12 cellular contexts compared by ENCODE assay signal in the genomic region with DNA sequence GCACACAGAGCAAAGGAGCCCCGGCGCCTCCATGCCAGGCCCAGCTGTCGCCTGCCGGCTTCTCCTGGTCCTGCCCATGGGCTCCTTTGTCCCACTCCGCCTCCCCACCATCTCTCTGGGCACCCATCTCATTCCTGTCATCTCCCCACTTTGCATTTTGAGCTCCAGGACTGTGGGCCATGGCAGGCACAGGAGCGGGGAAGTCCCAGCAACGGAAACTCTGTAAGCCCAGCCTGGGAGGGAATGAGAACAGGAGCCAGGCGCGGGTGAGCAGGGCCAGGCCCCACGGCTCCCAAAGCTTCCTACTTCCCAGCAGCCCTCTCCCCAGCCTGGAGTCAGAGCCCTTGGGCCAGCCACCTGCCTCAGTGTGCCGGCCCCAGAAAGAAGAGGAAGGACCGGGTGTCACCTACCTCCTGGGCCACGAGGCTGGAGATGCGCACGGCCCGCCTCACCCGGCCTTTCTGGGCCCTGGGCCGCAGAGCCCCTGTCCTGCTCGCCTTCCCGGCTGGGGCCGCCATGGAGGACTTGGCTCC. TPM values are rescaled to one million over a fixed set of nuclear protein-coding genes. Genes with fewer than 3 reads are reported as not detected.
DNase-seq lines count a peak whose midpoint lies in the region; ATAC-seq and TF ChIP-seq lines count a peak whose summit lies in the region.
"Had no signal": no experiment of that assay in that cellular context is flagged by ENCODE, and none has a peak within 500 bp of the region (broad histone marks: within the 10 kb centered on the region; RNA-seq: fewer than 3 reads in every experiment).

No MANE protein-coding gene starts in this region.

- no peaks in the 10 kb centered on the region for H3K9me3 ChIP-seq in left ventricle myocardium inferior (replicated peaks)
- no peaks in the 10 kb centered on the region for H3K9me3 ChIP-seq in prostate gland
- no peaks in the 10 kb centered on the region for H3K9me3 ChIP-seq in vagina

- TF ChIP-seq CTCF in left ventricle myocardium inferior (IDR thresholded peaks at IDR 0.05; ENCODE audit: borderline replicate concordance) (no peak), prostate gland (IDR thresholded peaks at IDR 0.05) (no peak), vagina (IDR thresholded peaks at IDR 0.05) (no peak)

- intact Hi-C loops in left ventricle myocardium inferior (cut with micrococcal nuclease) (no loop called here), prostate gland (cut with DNase I) (loop anchor here (5.0 kb wide), 1 partner anchor 53 kb away; no protein-coding TSS in a partner anchor), vagina (cut with DNase I) (no loop called here)

- 55% methylated on average over 19 of the region's 21 CpGs for WGBS in prostate gland

- peak overlapping the region; percentile 27 for H3K4me3 ChIP-seq in left ventricle myocardium inferior
- no peak overlapping the region for H3K4me3 ChIP-seq in prostate gland
- peak overlapping the region; percentile 17 to 33 for H3K4me3 ChIP-seq in vagina

- H3K27me3 ChIP-seq in left ventricle myocardium inferior (ENCODE audit: low read depth): peaks cover 69% of the 10 kb centered on the region
- H3K27me3 ChIP-seq in prostate gland (replicated peaks; ENCODE audit: insufficient read depth): no peaks in the 10 kb centered on the region
- no peaks in the 10 kb centered on the region for H3K27me3 ChIP-seq in vagina

- peak; percentile 79 for DNase-seq in DMS 273 (lab: John Stamatoyannopoulos, UW; ENCODE audit: unreplicated experiment)
- no peak for DNase-seq in DMS 273 treated with DMSO at 0.1 percent for 48 hours (lab: John Stamatoyannopoulos, UW)
- no peak for DNase-seq in left ventricle myocardium inferior
- no peak for DNase-seq in prostate gland (ENCODE audit: low spot score)
- no peak for DNase-seq in vagina (ENCODE audit: extremely low spot score in 2 of 2)
- DNase-seq in activated CD4-positive, alpha-beta T cell treated with anti-CD3 and anti-CD28 coated beads for 4 hours: no peak
- no peak for DNase-seq in middle frontal gyrus (ENCODE audit: extremely low spot score, low spot score)
- DNase-seq: activated T-cell treated with anti-CD3 and anti-CD28 coated beads, Interleukin-2, amount 50 U/mL, for 24 hours; effector memory CD4-positive, alpha-beta T cell; Karpas-422 had no signal

- TF ChIP-seq POLR2A in prostate gland (IDR thresholded peaks at IDR 0.05) (no peak), vagina (IDR thresholded peaks at IDR 0.05) (no peak)

- H3K27ac ChIP-seq in left ventricle myocardium inferior (replicated peaks) (peak overlapping the region; percentile 96), prostate gland (peak overlapping the region; percentile 56 to 66), vagina (peak overlapping the region; percentile 55)
- H3K27ac ChIP-seq: 22Rv1 had no signal

- H3K4me1 ChIP-seq in left ventricle myocardium inferior (peaks cover 74% of the 10 kb centered on the region), prostate gland (replicated peaks) (no peaks in the 10 kb centered on the region), vagina (peaks cover 10% of the 10 kb centered on the region)

- no peak for ATAC-seq in GM18873 (IDR thresholded peaks at IDR 0.05; ENCODE audit: low FRiP score, unreplicated experiment)

- H3K36me3 ChIP-seq in left ventricle myocardium inferior (peaks cover 12% of the 10 kb centered on the region), prostate gland (no peaks in the 10 kb centered on the region), vagina (no peaks in the 10 kb centered on the region)

RNA-seq across cellular contexts. Expression of a gene that starts 23.1 kb away (rescaled TPM):
- total RNA-seq in left ventricle myocardium inferior (94.1 TPM), prostate gland (100 to 1,000 TPM in 1 of 2 donors, 10 to 100 TPM in 1; 10.1 to 184 TPM), vagina (6.4 TPM)

RNA-seq across cellular contexts. Expression of a gene that starts 35.8 kb away (rescaled TPM):
- total RNA-seq in left ventricle myocardium inferior (12.6 TPM), prostate gland (10 to 100 TPM in 1 of 2 donors, 1 to 10 TPM in 1; 6.1 to 10.4 TPM), vagina (22.8 TPM)

Comparison
In these comparisons a context has a peak if more than half of its experiments do, and no peak if none do; other contexts are left out.
1. H3K4me3 ChIP-seq: peak in left ventricle myocardium inferior (single experiment) and vagina (2 of 2); none in prostate gland (0 of 2).
2. Peak in every context shown above with its lines, with median percentiles within 50 percentile points of each other: H3K27ac ChIP-seq.